In the genomic region with DNA sequence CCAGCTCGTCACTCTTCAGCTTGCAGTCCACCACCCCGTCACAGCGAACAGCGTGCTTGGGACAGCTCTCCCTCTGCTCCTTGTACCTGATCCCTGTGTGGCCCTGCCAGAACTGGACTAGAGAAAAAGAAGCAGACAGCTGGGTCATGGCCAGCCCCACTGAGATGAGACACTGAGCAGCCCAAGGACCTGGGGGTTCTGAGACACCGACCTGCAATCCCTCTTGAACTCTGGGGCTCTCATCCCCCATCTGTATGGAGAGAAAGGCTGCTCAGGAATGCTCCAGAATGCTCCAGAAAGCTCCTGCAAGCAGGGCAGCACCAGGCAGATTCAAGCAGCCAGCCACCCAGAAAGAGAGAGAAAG, we compare ENCODE assay signal across 1 cellular context.
TF ChIP-seq lines count a peak whose summit lies in the region.

No MANE protein-coding gene starts in this region.

TF ChIP-seq in GM23338, 12 proteins besides CTCF, POLR2A, EP300 and RAD21:
- TF ChIP-seq, protein P1, sequence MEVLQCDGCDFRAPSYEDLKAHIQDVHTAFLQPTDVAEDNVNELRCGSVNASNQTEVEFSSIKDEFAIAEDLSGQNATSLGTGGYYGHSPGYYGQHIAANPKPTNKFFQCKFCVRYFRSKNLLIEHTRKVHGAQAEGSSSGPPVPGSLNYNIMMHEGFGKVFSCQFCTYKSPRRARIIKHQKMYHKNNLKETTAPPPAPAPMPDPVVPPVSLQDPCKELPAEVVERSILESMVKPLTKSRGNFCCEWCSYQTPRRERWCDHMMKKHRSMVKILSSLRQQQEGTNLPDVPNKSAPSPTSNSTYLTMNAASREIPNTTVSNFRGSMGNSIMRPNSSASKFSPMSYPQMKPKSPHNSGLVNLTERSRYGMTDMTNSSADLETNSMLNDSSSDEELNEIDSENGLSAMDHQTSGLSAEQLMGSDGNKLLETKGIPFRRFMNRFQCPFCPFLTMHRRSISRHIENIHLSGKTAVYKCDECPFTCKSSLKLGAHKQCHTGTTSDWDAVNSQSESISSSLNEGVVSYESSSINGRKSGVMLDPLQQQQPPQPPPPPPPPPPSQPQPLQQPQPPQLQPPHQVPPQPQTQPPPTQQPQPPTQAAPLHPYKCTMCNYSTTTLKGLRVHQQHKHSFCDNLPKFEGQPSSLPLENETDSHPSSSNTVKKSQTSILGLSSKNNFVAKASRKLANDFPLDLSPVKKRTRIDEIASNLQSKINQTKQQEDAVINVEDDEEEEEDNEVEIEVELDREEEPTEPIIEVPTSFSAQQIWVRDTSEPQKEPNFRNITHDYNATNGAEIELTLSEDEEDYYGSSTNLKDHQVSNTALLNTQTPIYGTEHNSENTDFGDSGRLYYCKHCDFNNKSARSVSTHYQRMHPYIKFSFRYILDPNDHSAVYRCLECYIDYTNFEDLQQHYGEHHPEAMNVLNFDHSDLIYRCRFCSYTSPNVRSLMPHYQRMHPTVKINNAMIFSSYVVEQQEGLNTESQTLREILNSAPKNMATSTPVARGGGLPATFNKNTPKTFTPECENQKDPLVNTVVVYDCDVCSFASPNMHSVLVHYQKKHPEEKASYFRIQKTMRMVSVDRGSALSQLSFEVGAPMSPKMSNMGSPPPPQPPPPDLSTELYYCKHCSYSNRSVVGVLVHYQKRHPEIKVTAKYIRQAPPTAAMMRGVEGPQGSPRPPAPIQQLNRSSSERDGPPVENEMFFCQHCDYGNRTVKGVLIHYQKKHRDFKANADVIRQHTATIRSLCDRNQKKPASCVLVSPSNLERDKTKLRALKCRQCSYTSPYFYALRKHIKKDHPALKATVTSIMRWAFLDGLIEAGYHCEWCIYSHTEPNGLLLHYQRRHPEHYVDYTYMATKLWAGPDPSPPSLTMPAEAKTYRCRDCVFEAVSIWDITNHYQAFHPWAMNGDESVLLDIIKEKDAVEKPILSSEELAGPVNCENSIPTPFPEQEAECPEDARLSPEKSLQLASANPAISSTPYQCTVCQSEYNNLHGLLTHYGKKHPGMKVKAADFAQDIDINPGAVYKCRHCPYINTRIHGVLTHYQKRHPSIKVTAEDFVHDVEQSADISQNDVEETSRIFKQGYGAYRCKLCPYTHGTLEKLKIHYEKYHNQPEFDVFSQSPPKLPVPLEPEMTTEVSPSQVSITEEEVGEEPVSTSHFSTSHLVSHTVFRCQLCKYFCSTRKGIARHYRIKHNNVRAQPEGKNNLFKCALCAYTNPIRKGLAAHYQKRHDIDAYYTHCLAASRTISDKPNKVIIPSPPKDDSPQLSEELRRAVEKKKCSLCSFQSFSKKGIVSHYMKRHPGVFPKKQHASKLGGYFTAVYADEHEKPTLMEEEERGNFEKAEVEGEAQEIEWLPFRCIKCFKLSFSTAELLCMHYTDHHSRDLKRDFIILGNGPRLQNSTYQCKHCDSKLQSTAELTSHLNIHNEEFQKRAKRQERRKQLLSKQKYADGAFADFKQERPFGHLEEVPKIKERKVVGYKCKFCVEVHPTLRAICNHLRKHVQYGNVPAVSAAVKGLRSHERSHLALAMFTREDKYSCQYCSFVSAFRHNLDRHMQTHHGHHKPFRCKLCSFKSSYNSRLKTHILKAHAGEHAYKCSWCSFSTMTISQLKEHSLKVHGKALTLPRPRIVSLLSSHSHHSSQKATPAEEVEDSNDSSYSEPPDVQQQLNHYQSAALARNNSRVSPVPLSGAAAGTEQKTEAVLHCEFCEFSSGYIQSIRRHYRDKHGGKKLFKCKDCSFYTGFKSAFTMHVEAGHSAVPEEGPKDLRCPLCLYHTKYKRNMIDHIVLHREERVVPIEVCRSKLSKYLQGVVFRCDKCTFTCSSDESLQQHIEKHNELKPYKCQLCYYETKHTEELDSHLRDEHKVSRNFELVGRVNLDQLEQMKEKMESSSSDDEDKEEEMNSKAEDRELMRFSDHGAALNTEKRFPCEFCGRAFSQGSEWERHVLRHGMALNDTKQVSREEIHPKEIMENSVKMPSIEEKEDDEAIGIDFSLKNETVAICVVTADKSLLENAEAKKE (CRISPR knock-in tag; IDR thresholded peaks at IDR 0.05) = no peak
- TF ChIP-seq POLR2AphosphoS5 (IDR thresholded peaks at IDR 0.05; ENCODE audit: low read depth) (no peak), JUNB (IDR thresholded peaks at IDR 0.05; ENCODE audit: unreplicated experiment) (no peak), NANOG (IDR thresholded peaks at IDR 0.05; ENCODE audit: borderline replicate concordance) (no peak), ZNF114 (CRISPR knock-in tag; IDR thresholded peaks at IDR 0.05) (no peak), EZH2 (IDR thresholded peaks at IDR 0.05; ENCODE audit: low read depth, unreplicated experiment) (no peak), ZNF331 (CRISPR knock-in tag; IDR thresholded peaks at IDR 0.05; ENCODE audit: low read depth) (no peak), REST (IDR thresholded peaks at IDR 0.05; ENCODE audit: unreplicated experiment) (no peak), EZH2phosphoT487 (IDR thresholded peaks at IDR 0.05; ENCODE audit: unreplicated experiment) (no peak), CREB1 (CRISPR knock-in tag; IDR thresholded peaks at IDR 0.05; ENCODE audit: low read depth) (no peak), STAT1 (IDR thresholded peaks at IDR 0.05; ENCODE audit: unreplicated experiment) (no peak)
- TF ChIP-seq, protein P2, sequence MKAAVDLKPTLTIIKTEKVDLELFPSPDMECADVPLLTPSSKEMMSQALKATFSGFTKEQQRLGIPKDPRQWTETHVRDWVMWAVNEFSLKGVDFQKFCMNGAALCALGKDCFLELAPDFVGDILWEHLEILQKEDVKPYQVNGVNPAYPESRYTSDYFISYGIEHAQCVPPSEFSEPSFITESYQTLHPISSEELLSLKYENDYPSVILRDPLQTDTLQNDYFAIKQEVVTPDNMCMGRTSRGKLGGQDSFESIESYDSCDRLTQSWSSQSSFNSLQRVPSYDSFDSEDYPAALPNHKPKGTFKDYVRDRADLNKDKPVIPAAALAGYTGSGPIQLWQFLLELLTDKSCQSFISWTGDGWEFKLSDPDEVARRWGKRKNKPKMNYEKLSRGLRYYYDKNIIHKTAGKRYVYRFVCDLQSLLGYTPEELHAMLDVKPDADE (IDR thresholded peaks at IDR 0.05) = no peak
